ENCODE assay signal across 1 cellular context in genomic region chr15:98151098-98151497, GRCh38.
TF ChIP-seq lines count a peak whose summit lies in the region.

No MANE protein-coding gene starts in this region.

TF ChIP-seq in GM23338, 12 proteins besides CTCF, POLR2A, EP300 and RAD21 (continued from another document):
- TF ChIP-seq NANOG (IDR thresholded peaks at IDR 0.05; ENCODE audit: borderline replicate concordance) = no peak
- no peak for TF ChIP-seq ZNF462 (CRISPR knock-in tag; IDR thresholded peaks at IDR 0.05)
- TF ChIP-seq STAT1 (IDR thresholded peaks at IDR 0.05; ENCODE audit: unreplicated experiment) = no peak
- TF ChIP-seq ZNF331 (CRISPR knock-in tag; IDR thresholded peaks at IDR 0.05; ENCODE audit: low read depth) = no peak
